Comparison of ENCODE assay signal across 31 cellular contexts in genomic region chr14:78083837-78084236, GRCh38.
"Had no signal": no experiment of that assay in that cellular context is flagged by ENCODE, and none has a peak within 500 bp of the region (broad histone marks: within the 10 kb centered on the region; RNA-seq: fewer than 3 reads in every experiment).

No MANE protein-coding gene starts in this region.

- DNase-seq: activated CD4-positive, alpha-beta memory T cell treated with anti-CD3 and anti-CD28 coated beads for 36 hours; activated CD4-positive, alpha-beta T cell treated with anti-CD3 and anti-CD28 coated beads, Interleukin-2, amount 10 ng/mL, durations not matched to agents 24 days and 14 days; activated CD4-positive, CD25-positive, alpha-beta regulatory T cell treated with anti-CD3 and anti-CD28 coated beads, Interleukin-2, amount 50 U/mL, for 72 hours; activated CD8-positive, alpha-beta memory T cell treated with anti-CD3 and anti-CD28 coated beads, Interleukin-2, amount 50 U/mL, for 48 hours; activated gamma-delta T cell; activated naive CD4-positive, alpha-beta T cell treated with anti-CD3 and anti-CD28 coated beads, Interleukin-2, amount 10 ng/mL, durations not matched to agents 7 days and 5 days; activated naive CD8-positive, alpha-beta T cell treated with anti-CD3 and anti-CD28 coated beads, Interleukin-2, amount 10 ng/mL, durations not matched to agents 7 days and 5 days; activated T-cell treated with anti-CD3 and anti-CD28 coated beads, Interleukin-2, amount 50 U/mL, for 24 hours; brain microvascular endothelial cell; caudate nucleus; foreskin fibroblast; heart right ventricle; left colon; mammary epithelial cell; naive B cell; nephron progenitor cell; retina; small intestine; stimulated activated CD4-positive, alpha-beta T cell treated with anti-CD3 and anti-CD28 coated beads, Interleukin-4, amount 100 ng/mL, for 24 hours; SW 1271; T-helper 9 cell had no signal

- H3K4me3 ChIP-seq: ascending aorta, heart right ventricle, thoracic aorta had no signal

- H3K4me3 Mint-ChIP-seq: activated CD4-positive, alpha-beta memory T cell treated with anti-CD3 and anti-CD28 coated beads for 36 hours; activated CD4-positive, alpha-beta T cell treated with anti-CD3 and anti-CD28 coated beads, Interleukin-2, amount 10 ng/mL, durations not matched to agents 24 days and 14 days; activated naive CD4-positive, alpha-beta T cell treated with anti-CD3 and anti-CD28 coated beads, Interleukin-2, amount 10 ng/mL, durations not matched to agents 7 days and 5 days; activated naive CD8-positive, alpha-beta T cell treated with anti-CD3 and anti-CD28 coated beads, Interleukin-2, amount 10 ng/mL, durations not matched to agents 7 days and 5 days; activated T-cell treated with anti-CD3 and anti-CD28 coated beads, Interleukin-2, amount 50 U/mL, for 24 hours; mesothelial cell of epicardium; naive B cell; nephron progenitor cell; stimulated activated effector memory CD8-positive, alpha-beta T cell treated with anti-CD3 and anti-CD28 coated beads, Interleukin-12 subunit alpha, Interleukin-12 subunit beta, amount 100 ng/mL, for 72 hours; stimulated activated naive CD8-positive, alpha-beta T cell treated with anti-CD3 and anti-CD28 coated beads, Interleukin-15, Interleukin-2, amounts not matched to agents 100 ng/mL and 50 ng/mL, for 24 hours; T-helper 1 cell treated with Interleukin-12 subunit alpha and Interleukin-12 subunit beta and Interleukin-4 antibody, amounts not matched to agents 30 μg/mL and 1 μg/mL, for 36 hours had no signal

- ATAC-seq: heart right ventricle; left colon; sciatic nerve; stimulated activated effector memory CD8-positive, alpha-beta T cell treated with anti-CD3 and anti-CD28 coated beads, Interleukin-12 subunit alpha, Interleukin-12 subunit beta, amount 100 ng/mL, for 72 hours had no signal

- H3K36me3 ChIP-seq: ascending aorta, brain microvascular endothelial cell, heart right ventricle, neutrophil, thoracic aorta had no signal

- H3K27me3 Mint-ChIP-seq: activated CD4-positive, alpha-beta T cell treated with anti-CD3 and anti-CD28 coated beads, Interleukin-2, amount 10 ng/mL, durations not matched to agents 24 days and 14 days; activated naive CD4-positive, alpha-beta T cell treated with anti-CD3 and anti-CD28 coated beads, Interleukin-2, amount 10 ng/mL, durations not matched to agents 7 days and 5 days; stimulated activated naive CD8-positive, alpha-beta T cell treated with anti-CD3 and anti-CD28 coated beads, Interleukin-15, Interleukin-2, amounts not matched to agents 100 ng/mL and 50 ng/mL, for 24 hours had no signal

- H3K4me1 ChIP-seq: ascending aorta, heart right ventricle had no signal

- H3K27ac ChIP-seq: ascending aorta, brain microvascular endothelial cell, epithelial cell of prostate, heart right ventricle, neutrophil, thoracic aorta had no signal

- H3K27ac Mint-ChIP-seq: activated CD4-positive, alpha-beta memory T cell treated with anti-CD3 and anti-CD28 coated beads for 36 hours; activated CD4-positive, alpha-beta T cell treated with anti-CD3 and anti-CD28 coated beads, Interleukin-2, amount 10 ng/mL, durations not matched to agents 24 days and 14 days; activated naive CD4-positive, alpha-beta T cell treated with anti-CD3 and anti-CD28 coated beads, Interleukin-2, amount 10 ng/mL, durations not matched to agents 7 days and 5 days; activated naive CD8-positive, alpha-beta T cell treated with anti-CD3 and anti-CD28 coated beads, Interleukin-2, amount 10 ng/mL, durations not matched to agents 7 days and 5 days; activated T-cell treated with anti-CD3 and anti-CD28 coated beads, Interleukin-2, amount 50 U/mL, for 24 hours; mesothelial cell of epicardium; naive B cell; nephron progenitor cell; progenitor cell of endocrine pancreas; stimulated activated effector memory CD8-positive, alpha-beta T cell treated with anti-CD3 and anti-CD28 coated beads, Interleukin-12 subunit alpha, Interleukin-12 subunit beta, amount 100 ng/mL, for 72 hours; stimulated activated naive CD8-positive, alpha-beta T cell treated with anti-CD3 and anti-CD28 coated beads, Interleukin-15, Interleukin-2, amounts not matched to agents 100 ng/mL and 50 ng/mL, for 24 hours; T-helper 1 cell treated with Interleukin-12 subunit alpha and Interleukin-12 subunit beta and Interleukin-4 antibody, amounts not matched to agents 30 μg/mL and 1 μg/mL, for 36 hours had no signal

- H3K27me3 ChIP-seq: ascending aorta, brain microvascular endothelial cell, neutrophil had no signal

- H3K36me3 Mint-ChIP-seq: activated CD4-positive, alpha-beta memory T cell treated with anti-CD3 and anti-CD28 coated beads for 36 hours; activated naive CD4-positive, alpha-beta T cell treated with anti-CD3 and anti-CD28 coated beads, Interleukin-2, amount 10 ng/mL, durations not matched to agents 7 days and 5 days; activated naive CD8-positive, alpha-beta T cell treated with anti-CD3 and anti-CD28 coated beads, Interleukin-2, amount 10 ng/mL, durations not matched to agents 7 days and 5 days; mesothelial cell of epicardium; naive B cell; stimulated activated effector memory CD8-positive, alpha-beta T cell treated with anti-CD3 and anti-CD28 coated beads, Interleukin-12 subunit alpha, Interleukin-12 subunit beta, amount 100 ng/mL, for 72 hours had no signal

- H3K9me3 Mint-ChIP-seq: activated CD4-positive, alpha-beta memory T cell treated with anti-CD3 and anti-CD28 coated beads for 36 hours; activated CD4-positive, alpha-beta T cell treated with anti-CD3 and anti-CD28 coated beads, Interleukin-2, amount 10 ng/mL, durations not matched to agents 24 days and 14 days; activated naive CD4-positive, alpha-beta T cell treated with anti-CD3 and anti-CD28 coated beads, Interleukin-2, amount 10 ng/mL, durations not matched to agents 7 days and 5 days; activated naive CD8-positive, alpha-beta T cell treated with anti-CD3 and anti-CD28 coated beads, Interleukin-2, amount 10 ng/mL, durations not matched to agents 7 days and 5 days; activated T-cell treated with anti-CD3 and anti-CD28 coated beads, Interleukin-2, amount 50 U/mL, for 24 hours; mesothelial cell of epicardium; nephron progenitor cell; stimulated activated effector memory CD8-positive, alpha-beta T cell treated with anti-CD3 and anti-CD28 coated beads, Interleukin-12 subunit alpha, Interleukin-12 subunit beta, amount 100 ng/mL, for 72 hours; stimulated activated naive CD8-positive, alpha-beta T cell treated with anti-CD3 and anti-CD28 coated beads, Interleukin-15, Interleukin-2, amounts not matched to agents 100 ng/mL and 50 ng/mL, for 24 hours; T-helper 1 cell treated with Interleukin-12 subunit alpha and Interleukin-12 subunit beta and Interleukin-4 antibody, amounts not matched to agents 30 μg/mL and 1 μg/mL, for 36 hours had no signal

- H3K9me3 ChIP-seq: ascending aorta, heart right ventricle, neutrophil, thoracic aorta had no signal

- H3K4me1 Mint-ChIP-seq: activated CD4-positive, alpha-beta T cell treated with anti-CD3 and anti-CD28 coated beads, Interleukin-2, amount 10 ng/mL, durations not matched to agents 24 days and 14 days; activated naive CD4-positive, alpha-beta T cell treated with anti-CD3 and anti-CD28 coated beads, Interleukin-2, amount 10 ng/mL, durations not matched to agents 7 days and 5 days; activated naive CD8-positive, alpha-beta T cell treated with anti-CD3 and anti-CD28 coated beads, Interleukin-2, amount 10 ng/mL, durations not matched to agents 7 days and 5 days; mesothelial cell of epicardium; naive B cell; stimulated activated effector memory CD8-positive, alpha-beta T cell treated with anti-CD3 and anti-CD28 coated beads, Interleukin-12 subunit alpha, Interleukin-12 subunit beta, amount 100 ng/mL, for 72 hours had no signal
